In the genomic region with DNA sequence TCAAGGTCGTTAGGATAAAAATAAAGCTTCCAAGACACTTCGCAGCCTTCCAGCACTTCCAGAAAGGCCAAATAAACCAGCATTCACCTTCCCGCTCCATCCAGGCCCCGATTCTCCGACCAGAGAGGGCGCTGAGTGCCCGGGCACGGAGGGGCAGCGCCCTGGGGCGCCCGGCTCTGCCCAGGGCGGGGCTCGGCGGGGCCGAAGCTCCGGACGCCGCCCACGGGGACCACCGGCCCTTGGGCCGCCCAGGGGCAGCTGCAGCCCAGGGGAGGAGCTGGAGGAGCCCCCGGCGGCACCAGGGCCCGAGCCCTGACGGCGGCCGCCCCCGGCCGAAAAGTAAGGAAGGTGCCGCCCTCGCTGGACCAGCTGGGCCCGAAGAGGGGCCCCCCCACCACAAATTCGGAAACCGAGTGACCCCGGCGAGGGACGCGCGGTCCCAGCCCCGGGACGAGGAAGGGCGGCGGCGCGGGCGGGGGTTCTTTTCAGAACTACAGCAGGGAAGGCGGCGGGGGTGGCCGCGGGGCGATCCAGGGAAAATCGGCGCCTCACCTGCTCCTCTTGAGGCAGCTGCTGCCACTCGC, we compare ENCODE assay signal across 1 cellular context.
TF ChIP-seq lines count a peak whose summit lies in the region.

No MANE protein-coding gene starts in this region.

TF ChIP-seq in endothelial cell of umbilical vein, 7 proteins besides CTCF, POLR2A, EP300 and RAD21:
- TF ChIP-seq FOS (IDR thresholded peaks at IDR 0.05; ENCODE audit: borderline replicate concordance, insufficient read depth, low read length) (no peak), POLR2AphosphoS5 (IDR thresholded peaks at IDR 0.05; ENCODE audit: insufficient read depth, low read depth, low read length) (no peak), EZH2 (IDR thresholded peaks at IDR 0.05; ENCODE audit: borderline replicate concordance, low read depth, low read length, severe bottlenecking) (no peak), MYC (IDR thresholded peaks at IDR 0.05; ENCODE audit: low read depth, low read length) (no peak), JUN (IDR thresholded peaks at IDR 0.05; ENCODE audit: borderline replicate concordance, insufficient read depth, insufficient read length, low read depth) (no peak), GATA2 (IDR thresholded peaks at IDR 0.05; ENCODE audit: insufficient read depth, insufficient read length, low read depth, low read length) (no peak)
- TF ChIP-seq, protein P1, sequence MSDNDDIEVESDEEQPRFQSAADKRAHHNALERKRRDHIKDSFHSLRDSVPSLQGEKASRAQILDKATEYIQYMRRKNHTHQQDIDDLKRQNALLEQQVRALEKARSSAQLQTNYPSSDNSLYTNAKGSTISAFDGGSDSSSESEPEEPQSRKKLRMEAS (IDR thresholded peaks at IDR 0.05; ENCODE audit: insufficient read depth, insufficient read length): no peak
